In genomic region chrX:130896026-130896425, GRCh38 we compare ENCODE assay signal across 20 cellular contexts. TPM values are rescaled to one million over a fixed set of nuclear protein-coding genes. Genes with fewer than 3 reads are reported as not detected.
DNase-seq lines count a peak whose midpoint lies in the region; ATAC-seq, FAIRE-seq and TF ChIP-seq lines count a peak whose summit lies in the region.
"Had no signal": no experiment of that assay in that cellular context is flagged by ENCODE, and none has a peak within 500 bp of the region (broad histone marks: within the 10 kb centered on the region; RNA-seq: fewer than 3 reads in every experiment).

No MANE protein-coding gene starts in this region.

- H3K27ac Mint-ChIP-seq in astrocyte (ENCODE audit: unreplicated experiment): no peak overlapping the region
- H3K27ac Mint-ChIP-seq: activated CD4-positive, alpha-beta T cell treated with anti-CD3 and anti-CD28 coated beads, Interleukin-2, amount 10 ng/mL, durations not matched to agents 7 days and 5 days; activated naive CD4-positive, alpha-beta T cell treated with anti-CD3 and anti-CD28 coated beads for 36 hours; CD14-positive monocyte; GM23338; type B pancreatic cell had no signal

- no peak for TF ChIP-seq CTCF in astrocyte (IDR thresholded peaks at IDR 0.05; ENCODE audit: insufficient read depth, low read depth, low read length)
- TF ChIP-seq CTCF in heart right ventricle (IDR thresholded peaks at IDR 0.05): no peak
- TF ChIP-seq CTCF in parathyroid adenoma (IDR thresholded peaks at IDR 0.05): no peak
- no peak for TF ChIP-seq CTCF in spleen (IDR thresholded peaks at IDR 0.05 in 8 of 11, conservative IDR thresholded peaks at IDR 0.05 in 3 of 11)

- peaks cover 24% of the 10 kb centered on the region for H3K4me1 Mint-ChIP-seq in astrocyte (ENCODE audit: low read depth, unreplicated experiment)
- H3K4me1 Mint-ChIP-seq: activated CD4-positive, alpha-beta T cell treated with anti-CD3 and anti-CD28 coated beads, Interleukin-2, amount 10 ng/mL, durations not matched to agents 7 days and 5 days had no signal

- H3K4me3 ChIP-seq in astrocyte (ENCODE audit: insufficient read depth, low read depth, low read length) (no peak overlapping the region), heart right ventricle (no peak overlapping the region), parathyroid adenoma (ENCODE audit: low read depth, low read length) (no peak overlapping the region), spleen (no peak overlapping the region)
- H3K4me3 ChIP-seq: A549, GM23338 had no signal

- peak; percentile 54 for DNase-seq in Ammon's horn (ENCODE audit: low spot score)
- DNase-seq in astrocyte (ENCODE audit: low read depth): no peak
- DNase-seq in heart right ventricle: no peak
- DNase-seq in cerebellar nuclear complex (lab: John Stamatoyannopoulos, UW): no peak
- no peak for DNase-seq in GM19239 (ENCODE audit: insufficient read length, low spot score)
- no peak for DNase-seq in spleen
- no peak for DNase-seq in NCI-H82 (lab: John Stamatoyannopoulos, UW)
- DNase-seq: activated CD4-positive, alpha-beta T cell treated with anti-CD3 and anti-CD28 coated beads, Interleukin-2, amount 10 ng/mL, durations not matched to agents 7 days and 5 days; activated naive CD4-positive, alpha-beta T cell treated with anti-CD3 and anti-CD28 coated beads for 36 hours; brain microvascular endothelial cell; effector CD8-positive, alpha-beta T cell; KG1; NCI-H2081 treated with DMSO at 0.1 percent for 48 hours; NCI-H69 had no signal

- H3K79me2 ChIP-seq in astrocyte (ENCODE audit: insufficient read depth, low read length): no peaks in the 10 kb centered on the region
- no peaks in the 10 kb centered on the region for H3K79me2 ChIP-seq in parathyroid adenoma

- peak; percentile 87 for FAIRE-seq in astrocyte (lab: Jason Lieb, UNC)
- FAIRE-seq in GM19239 (lab: Jason Lieb, UNC): no peak

- no peak overlapping the region for H3K27ac ChIP-seq in astrocyte (ENCODE audit: low read depth, low read length)
- peak overlapping the region; percentile 22 to 74 (median 56) for H3K27ac ChIP-seq in heart right ventricle
- H3K27ac ChIP-seq in parathyroid adenoma: peak overlapping the region; percentile 39
- no peak overlapping the region for H3K27ac ChIP-seq in spleen
- H3K27ac ChIP-seq: A549, brain microvascular endothelial cell had no signal

- H3K9me3 Mint-ChIP-seq in astrocyte (ENCODE audit: unreplicated experiment): no peaks in the 10 kb centered on the region
- H3K9me3 Mint-ChIP-seq: activated CD4-positive, alpha-beta T cell treated with anti-CD3 and anti-CD28 coated beads, Interleukin-2, amount 10 ng/mL, durations not matched to agents 7 days and 5 days; activated naive CD4-positive, alpha-beta T cell treated with anti-CD3 and anti-CD28 coated beads for 36 hours; CD14-positive monocyte; GM23338; type B pancreatic cell had no signal

- intact Hi-C loops in heart right ventricle (cut with DNase I): no loop called here
- intact Hi-C loops in spleen (cut with DNase I; ENCODE audit: low total_unique reads): no loop called here

- peak in 7 of 8 donors; percentile 51 to 89 (median 73) for ATAC-seq in heart right ventricle
- ATAC-seq: A549, GM23338, Panc1 had no signal

- H3K4me2 ChIP-seq in astrocyte (ENCODE audit: low read length): no peak overlapping the region
- H3K4me2 ChIP-seq in parathyroid adenoma (ENCODE audit: low read length): no peak overlapping the region
- H3K4me2 ChIP-seq: A549, GM23338 had no signal

- H3K36me3 ChIP-seq in astrocyte (ENCODE audit: insufficient read depth, low read length) (no peaks in the 10 kb centered on the region), heart right ventricle (peaks cover 0 to 10% (median 0%) of the 10 kb centered on the region in 9 donors), parathyroid adenoma (ENCODE audit: control insufficient read depth, insufficient read depth, low read length) (no peaks in the 10 kb centered on the region), spleen (peaks cover 0 to 16% (median 0%) of the 10 kb centered on the region in 6 donors)
- H3K36me3 ChIP-seq: brain microvascular endothelial cell had no signal

- H3K4me1 ChIP-seq in astrocyte (ENCODE audit: insufficient read depth, low read length) (peaks cover 3% of the 10 kb centered on the region), heart right ventricle (peaks cover 0 to 39% (median 6%) of the 10 kb centered on the region in 9 donors), parathyroid adenoma (peaks cover 4% of the 10 kb centered on the region), spleen (no peaks in the 10 kb centered on the region)
- H3K4me1 ChIP-seq: A549 had no signal

- H3K27me3 ChIP-seq in astrocyte (ENCODE audit: insufficient read depth, low read length) (no peaks in the 10 kb centered on the region), heart right ventricle (peaks cover 0 to 14% (median 0%) of the 10 kb centered on the region in 7 donors), parathyroid adenoma (ENCODE audit: control insufficient read depth, insufficient read depth, low read length) (no peaks in the 10 kb centered on the region), spleen (replicated peaks in 1 of 7) (no peaks in the 10 kb centered on the region)
- H3K27me3 ChIP-seq: brain microvascular endothelial cell had no signal

- TF ChIP-seq POLR2A in spleen (IDR thresholded peaks at IDR 0.05): no peak

- WGBS in heart right ventricle, 2 donors: 29 to 42% methylated on average over 1 of the region's 1 CpG
- 41 to 89% (median 52%) methylated on average over 1 of the region's 1 CpG for WGBS in spleen, 5 donors

- no peaks in the 10 kb centered on the region for H4K20me1 ChIP-seq in astrocyte (ENCODE audit: insufficient read depth, low read length)

- no peaks in the 10 kb centered on the region for H3K27me3 Mint-ChIP-seq in astrocyte (ENCODE audit: low read depth, unreplicated experiment)
- H3K27me3 Mint-ChIP-seq: activated CD4-positive, alpha-beta T cell treated with anti-CD3 and anti-CD28 coated beads, Interleukin-2, amount 10 ng/mL, durations not matched to agents 7 days and 5 days; type B pancreatic cell had no signal

- H3K9me3 ChIP-seq in astrocyte (ENCODE audit: insufficient read depth, low read depth, low read length) (no peaks in the 10 kb centered on the region), heart right ventricle (no peaks in the 10 kb centered on the region), parathyroid adenoma (ENCODE audit: control insufficient read depth, low read length) (no peaks in the 10 kb centered on the region), spleen (no peaks in the 10 kb centered on the region)
- H3K9me3 ChIP-seq: A549 had no signal

- H3K36me3 Mint-ChIP-seq in astrocyte (ENCODE audit: low read depth, unreplicated experiment): no peaks in the 10 kb centered on the region

- H2AFZ ChIP-seq in astrocyte (ENCODE audit: low read depth, low read length) (no peak overlapping the region), parathyroid adenoma (no peak overlapping the region)
- H2AFZ ChIP-seq: GM23338 had no signal

- H3K9ac ChIP-seq in astrocyte (ENCODE audit: low read length): no peak overlapping the region
- no peak overlapping the region for H3K9ac ChIP-seq in parathyroid adenoma

- no peak overlapping the region for H3K4me3 Mint-ChIP-seq in astrocyte (ENCODE audit: unreplicated experiment)
- H3K4me3 Mint-ChIP-seq: activated CD4-positive, alpha-beta T cell treated with anti-CD3 and anti-CD28 coated beads, Interleukin-2, amount 10 ng/mL, durations not matched to agents 7 days and 5 days; activated naive CD4-positive, alpha-beta T cell treated with anti-CD3 and anti-CD28 coated beads for 36 hours; CD14-positive monocyte; GM23338; type B pancreatic cell had no signal

RNA-seq across cellular contexts. Expression of gene ENOX2, which starts 7.0 kb away (rescaled TPM):
- total RNA-seq in astrocyte (9.4 and 11.1 TPM in 2 replicates), heart right ventricle (10 to 100 TPM; 15.6 to 22.6 (median 18.9) TPM), spleen (10 to 100 TPM; 16.1 to 30.0 (median 24.0) TPM)
- polyA plus RNA-seq in heart right ventricle (1 to 10 TPM; 3.4 to 6.2 TPM), spleen (1 to 10 TPM; 5.2 to 7.1 (median 5.7) TPM)

Comparison
In these comparisons a context has a peak if more than half of its experiments do, and no peak if none do; other contexts are left out.
1. H3K27ac ChIP-seq: peak in heart right ventricle (10 of 10) and parathyroid adenoma (single experiment); none in astrocyte (single experiment) and spleen (0 of 8).